19 cellular contexts compared by ENCODE assay signal in the genomic region with DNA sequence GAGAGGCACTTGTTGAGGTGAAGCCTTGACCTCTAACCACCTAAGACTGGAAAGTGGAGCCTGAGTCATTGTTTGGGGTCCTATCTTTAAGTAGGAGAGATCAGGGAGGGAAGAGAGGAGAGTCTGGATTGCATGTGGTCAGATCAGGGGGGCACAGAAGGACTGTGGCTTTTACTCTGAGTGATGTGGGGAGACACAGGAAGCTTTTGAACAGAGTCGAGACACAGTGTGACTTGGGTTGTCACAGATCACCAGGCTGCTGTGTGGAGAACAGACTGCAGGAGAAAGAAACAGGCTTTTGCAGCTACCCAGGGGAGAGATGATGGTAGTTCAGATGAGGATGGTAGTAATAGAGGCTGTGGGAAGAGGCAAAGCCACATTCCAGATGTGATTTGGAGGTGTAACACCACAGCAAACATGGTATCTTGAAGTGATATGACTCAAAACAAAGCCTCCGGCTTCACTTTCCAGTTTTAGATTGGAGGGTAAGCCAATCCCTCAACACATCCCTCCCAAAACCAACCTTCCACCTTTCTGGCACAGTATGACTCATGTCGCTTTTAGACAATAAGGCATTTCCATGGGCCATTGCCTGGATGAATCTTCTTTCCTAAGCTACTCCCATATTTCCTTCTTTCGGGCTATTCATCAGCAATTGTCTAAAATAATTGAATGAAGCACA.
DNase-seq lines count a peak whose midpoint lies in the region; ATAC-seq, FAIRE-seq and TF ChIP-seq lines count a peak whose summit lies in the region.
"Had no signal": no experiment of that assay in that cellular context is flagged by ENCODE, and none has a peak within 500 bp of the region (broad histone marks: within the 10 kb centered on the region; RNA-seq: fewer than 3 reads in every experiment).

No MANE protein-coding gene starts in this region.

- peaks cover 0 to 13% (median 10%) of the 10 kb centered on the region in 10 experiments; a peak in 15 of 20 replicates for H3K4me1 ChIP-seq in BLaER1 treated with 17β-estradiol and CSF1 and Interleukin-3, amounts not matched to agents 10 nM and 100 nM
- H3K4me1 ChIP-seq in HUES48 (ENCODE audit: control insufficient read depth, insufficient read depth, low read length): peaks cover 20% of the 10 kb centered on the region
- H3K4me1 ChIP-seq in GM12878 (ENCODE audit: control insufficient read depth, insufficient read depth, low read length): no peaks in the 10 kb centered on the region
- no peaks in the 10 kb centered on the region for H3K4me1 ChIP-seq in mesendoderm (ENCODE audit: control insufficient read depth, low read depth, low read length)

- WGBS in GM12878 (ENCODE audit: insufficient coverage, insufficient replicate concordance, low lambda C conversion rate, missing lambda C conversion rate): 23% methylated on average over 4 of the region's 4 CpGs
- no CpG with 5 or more reads among the region's 4 CpGs for WGBS in mesendoderm (ENCODE audit: extremely low coverage, insufficient coverage, low lambda C conversion rate)

- peaks cover 12 to 18% (median 15%) of the 10 kb centered on the region in 11 experiments for H3K9me3 ChIP-seq in BLaER1 treated with 17β-estradiol and CSF1 and Interleukin-3, amounts not matched to agents 10 nM and 100 nM (replicated peaks in 1 of 11)
- 0 out of 2 replicates have a peak, but pooled peaks cover 5% of the 10 kb centered on the region for H3K9me3 ChIP-seq in HUES48 (ENCODE audit: control insufficient read depth, insufficient read depth, low read length)
- no peaks in the 10 kb centered on the region for H3K9me3 ChIP-seq in GM12878 (replicated peaks; ENCODE audit: control insufficient read depth, insufficient read depth, low read length)

- DNase-seq in GM12878 (ENCODE audit: low read depth, low spot score): no peak
- DNase-seq in mesendoderm: no peak
- DNase-seq in glomerular visceral epithelial cell (ENCODE audit: extremely low spot score): no peak
- DNase-seq in NCI-H69 (lab: John Stamatoyannopoulos, UW): no peak
- DNase-seq in H7: no peak
- DNase-seq: C1 segment of cervical spinal cord; CD8-positive, alpha-beta memory T cell; DMS79; GM23248; KG1; MV-4-11; NCI-H187; NCI-H2107; NCI-H2227 treated with DMSO at 0.1 percent for 48 hours; NCI-H524; PC-9 had no signal

- peaks cover 0 to 19% (median 10%) of the 10 kb centered on the region in 11 experiments; a peak in 10 of 22 replicates for H3K27me3 ChIP-seq in BLaER1 treated with 17β-estradiol and CSF1 and Interleukin-3, amounts not matched to agents 10 nM and 100 nM
- H3K27me3 ChIP-seq in HUES48 (ENCODE audit: control insufficient read depth, insufficient read depth, low read length) (no peaks in the 10 kb centered on the region), GM12878 (replicated peaks in 1 of 2; ENCODE audit: control insufficient read depth in 2 of 2, insufficient read depth in 2 of 2, low read length in 1 of 2) (no peaks in the 10 kb centered on the region), mesendoderm (ENCODE audit: insufficient read depth, low read length, poor library complexity) (no peaks in the 10 kb centered on the region), H7 (ENCODE audit: control insufficient read depth, insufficient read depth, low read length) (no peaks in the 10 kb centered on the region)

- H4K5ac ChIP-seq in mesendoderm (ENCODE audit: low read length): no peak overlapping the region

- H2BK5ac ChIP-seq in mesendoderm (ENCODE audit: low read length): no peak overlapping the region

- no peak for TF ChIP-seq RAD21 in GM12878 (IDR thresholded peaks at IDR 0.05; ENCODE audit: insufficient read depth, low read depth, low read length)

- no peak for TF ChIP-seq EP300 in GM12878 (IDR thresholded peaks at IDR 0.05; ENCODE audit: borderline replicate concordance in 1 of 2, control insufficient read depth in 1 of 2, low read depth in 2 of 2, low read length in 2 of 2)

- in situ Hi-C loops in GM12878 (cut with MboI): no loop called here

- H4K20me1 ChIP-seq in BLaER1 treated with 17β-estradiol and CSF1 and Interleukin-3, amounts not matched to agents 10 nM and 100 nM: no peaks in the 10 kb centered on the region
- no peaks in the 10 kb centered on the region for H4K20me1 ChIP-seq in GM12878 (ENCODE audit: control insufficient read depth, insufficient read depth)

- no peak overlapping the region for H2BK120ac ChIP-seq in mesendoderm (ENCODE audit: low read depth, low read length)

- no peak for TF ChIP-seq CTCF in GM12878 (IDR thresholded peaks at IDR 0.05 in 2 of 3, conservative IDR thresholded peaks at IDR 0.05 in 1 of 3; ENCODE audit: control insufficient read depth in 2 of 3, extremely low read depth in 1 of 3, insufficient read depth in 1 of 3, low read depth in 3 of 3, low read length in 3 of 3)

- no peak overlapping the region for H3K56ac ChIP-seq in mesendoderm (ENCODE audit: low read length)

- H3K36me3 ChIP-seq in BLaER1 treated with 17β-estradiol and CSF1 and Interleukin-3, amounts not matched to agents 10 nM and 100 nM: no peaks in the 10 kb centered on the region
- H3K36me3 ChIP-seq in HUES48 (ENCODE audit: control insufficient read depth, insufficient read depth, low read length) (no peaks in the 10 kb centered on the region), GM12878 (ENCODE audit: control insufficient read depth in 2 of 2, insufficient read depth in 2 of 2, low read length in 1 of 2) (no peaks in the 10 kb centered on the region), mesendoderm (ENCODE audit: control insufficient read depth, insufficient read depth, low read length) (no peaks in the 10 kb centered on the region), H7 (replicated peaks; ENCODE audit: control insufficient read depth, insufficient read depth, low read length) (no peaks in the 10 kb centered on the region)

- intact Hi-C loops in GM12878 (cut with micrococcal nuclease; ENCODE audit: unreplicated experiment): no loop called here

- H3K23ac ChIP-seq in mesendoderm (ENCODE audit: low read length): no peak overlapping the region

- H2BK15ac ChIP-seq in mesendoderm (replicated peaks; ENCODE audit: low read depth): no peak overlapping the region

- no peak overlapping the region for H3K9ac ChIP-seq in BLaER1 treated with 17β-estradiol and CSF1 and Interleukin-3, amounts not matched to agents 10 nM and 100 nM
- no peak overlapping the region for H3K9ac ChIP-seq in HUES48 (ENCODE audit: low read depth, low read length)
- H3K9ac ChIP-seq in GM12878 (ENCODE audit: control insufficient read depth, insufficient read depth, low read length): no peak overlapping the region
- H3K9ac ChIP-seq in mesendoderm (ENCODE audit: low read length): no peak overlapping the region
- H3K9ac ChIP-seq: GM23248 had no signal

- BruUV-seq in GM12878 (replicated peaks; lab: Mats Ljungman, UMichigan): no TSS peak

- peak overlapping the region; percentile 1 for H3K18ac ChIP-seq in mesendoderm (ENCODE audit: low read length)

- H4K8ac ChIP-seq in mesendoderm (ENCODE audit: low read depth, low read length): no peak overlapping the region

- RAD21 ChIA-PET in GM12878 (lab: Charles Lee; ENCODE audit: unreplicated experiment): no interaction called here

- H3K79me2 ChIP-seq in GM12878 (ENCODE audit: control insufficient read depth, insufficient read depth, low read length): no peaks in the 10 kb centered on the region
- H3K79me2 ChIP-seq in mesendoderm (ENCODE audit: control insufficient read depth, insufficient read depth, low read length): no peaks in the 10 kb centered on the region

- no peak overlapping the region for H3K4me3 ChIP-seq in BLaER1 treated with 17β-estradiol and CSF1 and Interleukin-3, amounts not matched to agents 10 nM and 100 nM
- H3K4me3 ChIP-seq in HUES48 (ENCODE audit: low read depth, low read length) (no peak overlapping the region), GM12878 (no peak overlapping the region), mesendoderm (ENCODE audit: low read length) (no peak overlapping the region), H7 (ENCODE audit: insufficient read depth, low read depth, low read length) (no peak overlapping the region)
- H3K4me3 ChIP-seq: GM23248, PC-9 had no signal

- no peak overlapping the region for H2AFZ ChIP-seq in GM12878 (ENCODE audit: control insufficient read depth, low read depth, low read length)
- H2AFZ ChIP-seq: GM23248, PC-9 had no signal

- no peak for ATAC-seq in GM12878
- no peak for ATAC-seq in HG02610 (IDR thresholded peaks at IDR 0.05; ENCODE audit: unreplicated experiment)

- POLR2A ChIA-PET in GM12878 (lab: Charles Lee): no interaction called here

- no peak overlapping the region for H3K4ac ChIP-seq in mesendoderm (ENCODE audit: low read depth, low read length)

- SMC1A ChIA-PET in GM12878 (lab: Charles Lee; ENCODE audit: uncharacterized antibody, unreplicated experiment): no interaction called here

- H3K79me1 ChIP-seq in mesendoderm (ENCODE audit: low read length): no peaks in the 10 kb centered on the region

- CTCF ChIA-PET in GM12878 (lab: Yijun Ruan, JAX): no interaction called here

- no peak overlapping the region for H2AK5ac ChIP-seq in mesendoderm (ENCODE audit: low read length)

- no peak for FAIRE-seq in GM12878 (lab: Jason Lieb, UNC)

- peak overlapping the region in 10 of 11 experiments; percentile 0 to 47 (median 22); a peak in 16 of 22 replicates for H3K4me2 ChIP-seq in BLaER1 treated with 17β-estradiol and CSF1 and Interleukin-3, amounts not matched to agents 10 nM and 100 nM
- H3K4me2 ChIP-seq in GM12878 (ENCODE audit: control insufficient read depth, insufficient read depth): no peak overlapping the region
- no peak overlapping the region for H3K4me2 ChIP-seq in mesendoderm (ENCODE audit: low read length)
- H3K4me2 ChIP-seq: PC-9 had no signal

- H3K27ac ChIP-seq in BLaER1 treated with 17β-estradiol and CSF1 and Interleukin-3, amounts not matched to agents 10 nM and 100 nM: no peak overlapping the region
- peak overlapping the region; percentile 50 for H3K27ac ChIP-seq in HUES48 (ENCODE audit: low read depth, low read length)
- no peak overlapping the region for H3K27ac ChIP-seq in GM12878 (ENCODE audit: control insufficient read depth, insufficient read depth)
- H3K27ac ChIP-seq in mesendoderm (ENCODE audit: low read depth, low read length): no peak overlapping the region
- H3K27ac ChIP-seq: GM23248, PC-9 had no signal

- no peak for TF ChIP-seq POLR2A in GM12878 (IDR thresholded peaks at IDR 0.05; ENCODE audit: low read depth, low read length)

TF ChIP-seq in GM12878, 131 proteins besides CTCF, POLR2A, EP300 and RAD21:
- no peak for TF ChIP-seq MXI1 (IDR thresholded peaks at IDR 0.05; ENCODE audit: low read depth, low read length)
- TF ChIP-seq RUNX3 (IDR thresholded peaks at IDR 0.05; ENCODE audit: low read length): peak; percentile 40
- TF ChIP-seq CREM (IDR thresholded peaks at IDR 0.05; ENCODE audit: low read depth): no peak

Comparison
In these comparisons a context has a peak if more than half of its experiments do, and no peak if none do; other contexts are left out.
1. H3K4me2 ChIP-seq: peak in BLaER1 treated with 17β-estradiol and CSF1 and Interleukin-3, amounts not matched to agents 10 nM and 100 nM (10 of 11); none in GM12878 (single experiment) and mesendoderm (single experiment).